ENCODE assay signal across 1 cellular context in the genomic region with DNA sequence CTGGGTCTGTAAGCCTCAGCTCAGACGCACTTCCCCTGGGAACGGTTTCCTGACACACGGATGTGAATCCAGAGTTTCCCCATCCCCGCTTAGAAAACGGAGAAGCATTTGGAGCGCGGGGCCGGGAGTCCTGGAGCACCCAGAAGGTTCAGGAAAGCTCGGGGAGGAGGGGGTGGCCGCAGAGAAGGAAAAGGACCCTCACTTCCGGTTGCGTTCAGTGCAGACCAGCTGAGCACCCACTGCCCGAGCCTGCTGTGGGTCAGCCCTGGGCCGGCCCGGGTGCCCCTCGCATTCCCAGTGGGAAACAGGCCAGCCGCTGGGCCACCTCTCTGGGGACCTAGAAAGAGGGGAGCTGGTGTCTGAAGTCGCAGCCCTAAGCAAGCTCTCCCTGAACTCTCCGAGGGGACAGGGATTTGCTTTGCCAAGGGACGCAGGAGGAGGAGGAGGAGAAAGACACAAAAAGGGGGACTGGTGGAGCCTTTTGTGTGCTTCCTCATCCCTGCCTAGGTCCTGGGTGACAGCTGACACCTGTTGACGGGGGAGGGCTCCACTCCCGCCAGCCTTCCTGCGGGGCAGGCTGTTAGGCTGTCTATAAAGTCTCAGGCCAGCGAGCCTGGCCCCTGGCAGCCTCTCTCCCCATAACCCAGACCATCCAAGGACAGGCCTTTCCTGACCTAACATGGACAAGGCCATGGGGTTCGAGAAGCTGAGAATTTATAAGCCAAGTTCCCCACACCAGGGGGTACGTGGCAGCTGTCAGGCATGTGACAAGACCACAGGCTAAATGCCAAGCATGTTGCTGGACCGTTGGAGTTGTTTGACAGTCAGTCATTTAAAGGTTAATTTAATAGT.
TF ChIP-seq lines count a peak whose summit lies in the region.

No MANE protein-coding gene starts in this region.

TF ChIP-seq in HEK293T, 16 proteins besides CTCF, POLR2A, EP300 and RAD21 (continued from another document):
- TF ChIP-seq, protein P1, sequence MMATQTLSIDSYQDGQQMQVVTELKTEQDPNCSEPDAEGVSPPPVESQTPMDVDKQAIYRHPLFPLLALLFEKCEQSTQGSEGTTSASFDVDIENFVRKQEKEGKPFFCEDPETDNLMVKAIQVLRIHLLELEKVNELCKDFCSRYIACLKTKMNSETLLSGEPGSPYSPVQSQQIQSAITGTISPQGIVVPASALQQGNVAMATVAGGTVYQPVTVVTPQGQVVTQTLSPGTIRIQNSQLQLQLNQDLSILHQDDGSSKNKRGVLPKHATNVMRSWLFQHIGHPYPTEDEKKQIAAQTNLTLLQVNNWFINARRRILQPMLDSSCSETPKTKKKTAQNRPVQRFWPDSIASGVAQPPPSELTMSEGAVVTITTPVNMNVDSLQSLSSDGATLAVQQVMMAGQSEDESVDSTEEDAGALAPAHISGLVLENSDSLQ (IDR thresholded peaks at IDR 0.05), result no peak
- TF ChIP-seq L3MBTL2 (conservative IDR thresholded peaks at IDR 0.05), result no peak
- TF ChIP-seq BHLHE40 (IDR thresholded peaks at IDR 0.05; ENCODE audit: borderline replicate concordance), result no peak
- no peak for TF ChIP-seq ELF4 (IDR thresholded peaks at IDR 0.05)
- TF ChIP-seq FOXA1 (IDR thresholded peaks at IDR 0.05), result no peak
- no peak for TF ChIP-seq SP1 (IDR thresholded peaks at IDR 0.05)
- no peak for TF ChIP-seq FOXK2 (IDR thresholded peaks at IDR 0.05)
- TF ChIP-seq ZNF384 (IDR thresholded peaks at IDR 0.05), result no peak
- no peak for TF ChIP-seq NFRKB (IDR thresholded peaks at IDR 0.05)
- no peak for TF ChIP-seq TARDBP (IDR thresholded peaks at IDR 0.05)
- TF ChIP-seq SUZ12 (IDR thresholded peaks at IDR 0.05), result no peak
- no peak for TF ChIP-seq LEF1 (IDR thresholded peaks at IDR 0.05; ENCODE audit: borderline replicate concordance)
- no peak for TF ChIP-seq ARNT (IDR thresholded peaks at IDR 0.05)
